Comparison of ENCODE assay signal across 8 cellular contexts in the genomic region with DNA sequence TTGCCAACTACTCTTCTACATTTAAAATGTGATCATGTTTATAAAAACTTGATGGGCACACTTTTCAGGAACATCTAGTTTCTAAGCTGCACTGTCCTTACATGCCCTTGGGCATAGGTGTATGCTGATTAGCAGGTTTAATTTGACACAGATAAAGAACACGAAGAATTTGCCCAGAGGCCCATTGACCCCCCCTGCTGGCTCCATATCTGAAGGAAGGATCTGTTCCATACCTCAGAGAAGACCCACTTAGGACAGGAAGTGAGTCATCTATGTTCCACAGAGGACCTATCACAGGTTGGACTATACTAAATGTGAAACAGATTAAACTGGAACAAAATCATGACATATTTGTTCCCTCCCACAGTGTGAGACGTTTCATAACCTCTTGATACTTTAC.
DNase-seq lines count a peak whose midpoint lies in the region; ATAC-seq and TF ChIP-seq lines count a peak whose summit lies in the region.

No MANE protein-coding gene starts in this region.

- DNase-seq in COLO668 (lab: John Stamatoyannopoulos, UW; ENCODE audit: unreplicated experiment): peak; percentile 33
- DNase-seq in LNCaP clone FGC (ENCODE audit: low read depth): peak; percentile 95
- peak; percentile 59 to 74 for DNase-seq in activated CD4-positive, alpha-beta T cell treated with anti-CD3 and anti-CD28 coated beads, Interleukin-2, amount 50 U/mL, for 48 hours
- DNase-seq in fibroblast of mammary gland (ENCODE audit: low read depth): peak; percentile 81
- DNase-seq in stimulated activated CD4-positive, alpha-beta T cell treated with anti-CD3 and anti-CD28 coated beads, TNF-alpha, amount 100 ng/mL, for 48 hours (ENCODE audit: low read depth in 3 of 3): peak; percentile 38 to 45 (median 44)

- no peak overlapping the region for H3K4me3 ChIP-seq in LNCaP clone FGC (ENCODE audit: low read depth, low read length)
- H3K4me3 ChIP-seq in fibroblast of mammary gland (ENCODE audit: control insufficient read depth, low read depth, low read length): no peak overlapping the region

- TF ChIP-seq CTCF in LNCaP clone FGC (IDR thresholded peaks at IDR 0.05; ENCODE audit: control insufficient read depth, extremely low read depth, insufficient read depth) (no peak), fibroblast of mammary gland (conservative IDR thresholded peaks at IDR 0.05; ENCODE audit: control insufficient read depth, insufficient read depth, low read depth, low read length) (no peak)

- ATAC-seq in GM19463 (IDR thresholded peaks at IDR 0.05; ENCODE audit: unreplicated experiment): no peak
- no peak for ATAC-seq in HG03135 (IDR thresholded peaks at IDR 0.05; ENCODE audit: unreplicated experiment)
- ATAC-seq in HG02938 (IDR thresholded peaks at IDR 0.05; ENCODE audit: unreplicated experiment): no peak

Comparison
In these comparisons a context has a peak if more than half of its experiments do, and no peak if none do; other contexts are left out.
1. DNase-seq: peak in every context shown above with its lines; median percentile 95 in LNCaP clone FGC; 81 in fibroblast of mammary gland; 66 in activated CD4-positive, alpha-beta T cell treated with anti-CD3 and anti-CD28 coated beads, Interleukin-2, amount 50 U/mL, for 48 hours; 44 in stimulated activated CD4-positive, alpha-beta T cell treated with anti-CD3 and anti-CD28 coated beads, TNF-alpha, amount 100 ng/mL, for 48 hours; 33 in COLO668.